In genomic region chr12:131736807-131737484, GRCh38 we compare ENCODE assay signal across 8 cellular contexts. TPM values are rescaled to one million over a fixed set of nuclear protein-coding genes. Genes with fewer than 3 reads are reported as not detected.
A peak's percentile ranks its signal among the peaks of the same experiment; 100 is the strongest.
DNase-seq lines count a peak whose midpoint lies in the region; ATAC-seq and TF ChIP-seq lines count a peak whose summit lies in the region.

No MANE protein-coding gene starts in this region.

- ATAC-seq in lower lobe of right lung = peak; percentile 95 to 99
- ATAC-seq in GM21723 (IDR thresholded peaks at IDR 0.05; ENCODE audit: unreplicated experiment) = no peak

- peak; percentile 51 for DNase-seq in COLO829 (ENCODE audit: low spot score)
- DNase-seq in LoVo (ENCODE audit: low spot score) = peak; percentile 18
- peak; percentile 71 for DNase-seq in choroid plexus epithelial cell (ENCODE audit: low read depth)
- peak; percentile 79 for DNase-seq in lower lobe of right lung
- no peak for DNase-seq in NCI-H526 treated with DMSO at 0.1 percent for 48 hours (lab: John Stamatoyannopoulos, UW)
- DNase-seq in NCI-H1436 treated with DMSO at 0.1 percent for 48 hours (lab: John Stamatoyannopoulos, UW) = no peak
- DNase-seq in NK-92 (lab: John Stamatoyannopoulos, UW; ENCODE audit: unreplicated experiment) = no peak

- H3K4me3 ChIP-seq in choroid plexus epithelial cell (ENCODE audit: low read depth, low read length) = peak overlapping the region; percentile 33
- H3K4me3 ChIP-seq in lower lobe of right lung = no peak overlapping the region

- peak overlapping the region; percentile 36 for H3K27ac ChIP-seq in lower lobe of right lung

- TF ChIP-seq CTCF in choroid plexus epithelial cell (conservative IDR thresholded peaks at IDR 0.05; ENCODE audit: low read depth, low read length) (no peak), lower lobe of right lung (IDR thresholded peaks at IDR 0.05) (no peak)

- no peaks in the 10 kb centered on the region for H3K4me1 ChIP-seq in lower lobe of right lung

- peaks cover 78% of the 10 kb centered on the region for H3K36me3 ChIP-seq in lower lobe of right lung

- H3K9me3 ChIP-seq in lower lobe of right lung = no peaks in the 10 kb centered on the region

- H3K27me3 ChIP-seq in lower lobe of right lung (ENCODE audit: low read depth) = no peaks in the 10 kb centered on the region

- intact Hi-C loops in lower lobe of right lung (cut with DNase I) = no loop called here

RNA-seq across cellular contexts. Expression of gene SFSWAP, which starts 26.1 kb away (rescaled TPM):
- total RNA-seq in lower lobe of right lung = 46.9 TPM

Comparison
In these comparisons a context has a peak if more than half of its experiments do, and no peak if none do; other contexts are left out.
1. DNase-seq: peak in COLO829 (single experiment), LoVo (single experiment), choroid plexus epithelial cell (single experiment) and lower lobe of right lung (single experiment); none in NCI-H526 treated with DMSO at 0.1 percent for 48 hours (single experiment), NCI-H1436 treated with DMSO at 0.1 percent for 48 hours (single experiment) and NK-92 (single experiment).